Comparison of ENCODE assay signal across 20 cellular contexts in the genomic region with DNA sequence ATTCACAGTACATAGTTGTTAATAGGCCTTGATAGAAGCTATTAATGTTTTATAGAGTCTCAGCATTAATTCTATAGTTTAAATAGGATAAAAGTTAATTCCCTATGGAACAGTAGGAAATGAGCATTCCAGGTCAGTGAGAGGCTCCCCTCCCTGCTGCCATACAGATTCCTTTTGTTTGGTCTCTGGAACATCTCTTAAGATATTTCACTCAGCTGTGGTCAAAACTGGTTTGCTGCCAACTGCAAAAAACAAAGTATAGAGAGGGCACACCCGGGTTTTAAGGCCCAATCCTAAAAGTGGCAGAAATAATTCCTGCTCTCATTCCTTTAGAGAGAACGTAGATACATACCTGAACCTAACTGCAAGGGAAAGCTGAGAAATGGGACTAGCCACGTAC. TPM values are rescaled to one million over a fixed set of nuclear protein-coding genes. Genes with fewer than 3 reads are reported as not detected.
DNase-seq lines count a peak whose midpoint lies in the region; TF ChIP-seq lines count a peak whose summit lies in the region.
"Had no signal": no experiment of that assay in that cellular context is flagged by ENCODE, and none has a peak within 500 bp of the region (broad histone marks: within the 10 kb centered on the region; RNA-seq: fewer than 3 reads in every experiment).

No MANE protein-coding gene starts in this region.

- no peak for TF ChIP-seq CTCF in cardiac fibroblast (IDR thresholded peaks at IDR 0.05; ENCODE audit: low read depth, low read length)

- H3K27ac Mint-ChIP-seq in activated CD4-positive, alpha-beta memory T cell treated with anti-CD3 and anti-CD28 coated beads for 36 hours: no peak overlapping the region

- no peak overlapping the region for H3K4me3 Mint-ChIP-seq in activated CD4-positive, alpha-beta memory T cell treated with anti-CD3 and anti-CD28 coated beads for 36 hours
- H3K4me3 Mint-ChIP-seq: H9 had no signal

- H3K9me3 Mint-ChIP-seq in activated CD4-positive, alpha-beta memory T cell treated with anti-CD3 and anti-CD28 coated beads for 36 hours: no peaks in the 10 kb centered on the region
- H3K9me3 Mint-ChIP-seq: H9 had no signal

- no peaks in the 10 kb centered on the region for H3K27me3 Mint-ChIP-seq in activated CD4-positive, alpha-beta memory T cell treated with anti-CD3 and anti-CD28 coated beads for 36 hours

- CTCF ChIA-PET in activated CD4-positive, alpha-beta memory T cell treated with anti-CD3 and anti-CD28 coated beads for 36 hours (lab: Charles Lee): interaction anchor here (1.0 to 1.1 kb wide), 3 partner anchors 17 to 108 kb away, joined by 3 to 4 read pairs (median 3); no protein-coding TSS in a partner anchor

- POLR2A ChIA-PET in activated CD4-positive, alpha-beta memory T cell treated with anti-CD3 and anti-CD28 coated beads for 36 hours (lab: Charles Lee): no interaction called here

- H3K36me3 Mint-ChIP-seq in activated CD4-positive, alpha-beta memory T cell treated with anti-CD3 and anti-CD28 coated beads for 36 hours: peaks cover 3% of the 10 kb centered on the region

- peaks cover 73% of the 10 kb centered on the region for H3K4me1 Mint-ChIP-seq in activated CD4-positive, alpha-beta memory T cell treated with anti-CD3 and anti-CD28 coated beads for 36 hours (ENCODE audit: low read depth)

- intact Hi-C loops in activated CD4-positive, alpha-beta memory T cell treated with anti-CD3 and anti-CD28 coated beads for 36 hours (cut with micrococcal nuclease): no loop called here

- no peak overlapping the region for H3K4me3 ChIP-seq in cardiac fibroblast (replicated peaks in 1 of 2; ENCODE audit: low read depth in 2 of 2, low read length in 2 of 2)
- H3K4me3 ChIP-seq: adrenal gland, gastroesophageal sphincter, sigmoid colon had no signal

- DNase-seq in EH (ENCODE audit: low read depth) (peak; percentile 60), NCI-H69 (lab: John Stamatoyannopoulos, UW) (peak; percentile 69), cardiac fibroblast (ENCODE audit: low read depth in 2 of 2) (peak; percentile 53 to 78), kidney glomerular epithelial cell (lab: John Stamatoyannopoulos, UW) (peak; percentile 31), HPDE6-E6E7 (ENCODE audit: extremely low spot score) (no peak), iPS-NIHi11 (ENCODE audit: low spot score) (no peak)
- no peak for DNase-seq in activated CD4-positive, alpha-beta memory T cell treated with anti-CD3 and anti-CD28 coated beads for 36 hours
- DNase-seq in stimulated activated CD4-positive, alpha-beta T cell treated with anti-CD3 and anti-CD28 coated beads, Interleukin-12 subunit alpha, Interleukin-12 subunit beta, amount 100 ng/mL, for 4 hours: no peak
- DNase-seq: activated CD4-positive, alpha-beta T cell treated with anti-CD3 and anti-CD28 coated beads, Interleukin-2, amount 50 U/mL, for 4 hours; adrenal gland; DMS153; H9; MV-4-11; NCI-H2171 treated with DMSO at 0.1 percent for 48 hours; occipital lobe; SIG-M5; sigmoid colon; stimulated activated naive CD4-positive, alpha-beta T cell had no signal

RNA-seq across cellular contexts. Expression of a gene that starts 51.3 kb away (rescaled TPM):
- 10 to 100 TPM; 78.0 to 82.3 TPM for total RNA-seq in activated CD4-positive, alpha-beta memory T cell treated with anti-CD3 and anti-CD28 coated beads for 36 hours
- total RNA-seq: HepG2 had no signal

Comparison
In these comparisons a context has a peak if more than half of its experiments do, and no peak if none do; other contexts are left out.
1. DNase-seq: peak in EH (single experiment), NCI-H69 (single experiment), cardiac fibroblast (2 of 2) and kidney glomerular epithelial cell (single experiment); none in activated CD4-positive, alpha-beta memory T cell treated with anti-CD3 and anti-CD28 coated beads for 36 hours (single experiment), stimulated activated CD4-positive, alpha-beta T cell treated with anti-CD3 and anti-CD28 coated beads, Interleukin-12 subunit alpha, Interleukin-12 subunit beta, amount 100 ng/mL, for 4 hours (single experiment), HPDE6-E6E7 (single experiment) and iPS-NIHi11 (single experiment).